Comparison of ENCODE assay signal across 8 cellular contexts in the genomic region with DNA sequence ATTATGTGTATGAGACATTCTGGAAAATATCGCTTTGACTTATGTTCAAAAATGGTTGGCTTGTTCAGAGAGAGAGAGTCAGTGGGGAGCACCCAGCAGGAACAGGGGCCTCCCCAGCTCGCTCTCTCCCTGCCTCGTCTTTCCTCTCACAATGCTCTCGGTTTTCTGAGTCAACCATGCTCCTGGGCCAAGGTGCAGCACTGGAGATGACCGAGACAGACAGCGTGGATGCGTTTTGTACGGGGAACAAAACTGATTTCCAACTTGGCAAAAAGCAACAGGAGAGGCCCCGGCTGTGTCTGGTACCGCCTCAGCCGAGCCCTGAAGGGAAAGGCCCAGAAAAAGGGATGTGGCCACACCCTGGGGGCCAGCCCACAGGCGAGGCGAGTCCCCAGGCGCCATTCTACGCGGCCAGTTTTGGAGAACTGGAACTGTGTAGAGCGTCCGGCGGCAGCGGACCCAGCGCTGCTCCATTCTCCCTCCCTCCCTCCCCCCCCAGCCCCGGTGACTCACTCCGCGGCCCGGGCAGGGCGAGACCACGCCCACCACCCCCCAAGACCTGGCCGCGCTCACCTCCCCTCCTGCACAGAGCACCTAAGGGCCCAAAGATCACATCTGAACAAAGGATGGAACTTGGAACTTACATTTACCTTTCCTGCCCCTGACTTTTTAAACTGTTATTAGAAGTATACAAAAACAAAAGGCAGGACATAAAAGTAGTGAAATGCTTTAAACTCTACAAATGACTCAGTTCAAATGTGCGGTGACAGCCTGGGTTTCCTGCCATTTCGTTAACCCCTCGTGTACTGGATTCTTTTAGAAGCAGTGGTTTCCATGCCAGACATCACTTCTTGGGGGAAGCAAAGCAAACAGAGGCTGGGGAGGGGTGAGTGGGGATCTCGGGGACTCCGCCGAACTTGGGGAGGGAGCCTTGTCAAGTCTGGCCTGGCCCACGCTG. TPM values are rescaled to one million over a fixed set of nuclear protein-coding genes. Genes with fewer than 3 reads are reported as not detected.
DNase-seq lines count a peak whose midpoint lies in the region; ATAC-seq and TF ChIP-seq lines count a peak whose summit lies in the region.

No MANE protein-coding gene starts in this region.

- ATAC-seq in aorta (ENCODE audit: low FRiP score) (peak; percentile 92), GM19324 (IDR thresholded peaks at IDR 0.05; ENCODE audit: low FRiP score, unreplicated experiment) (no peak)

- H3K9me3 ChIP-seq in aorta (ENCODE audit: control insufficient read depth, low read length): no peaks in the 10 kb centered on the region

- H3K9me3 Mint-ChIP-seq in HFFc6: no peaks in the 10 kb centered on the region
- peaks cover 5% of the 10 kb centered on the region for H3K9me3 Mint-ChIP-seq in glutamatergic neuron (ENCODE audit: unreplicated experiment)

- H3K4me3 Mint-ChIP-seq in HFFc6 (peak overlapping the region; percentile 84), glutamatergic neuron (ENCODE audit: unreplicated experiment) (peak overlapping the region; percentile 31)

- 5 to 7% methylated on average over 24 to 36 of the region's 36 CpGs for WGBS in aorta, 2 donors

- peak overlapping the region in 1 of 2 donors; percentile 35 for H3K4me3 ChIP-seq in aorta (ENCODE audit: low read length in 2 of 2)

- H3K27ac Mint-ChIP-seq in HFFc6 (peak overlapping the region; percentile 94), glutamatergic neuron (ENCODE audit: unreplicated experiment) (no peak overlapping the region)

- H3K36me3 ChIP-seq in aorta (ENCODE audit: control insufficient read depth in 1 of 2, insufficient read depth in 2 of 2, low read length in 1 of 2): no peaks in the 10 kb centered on the region

- DNase-seq in ELF-1 (ENCODE audit: low read depth, low spot score): peak; percentile 63
- DNase-seq in HFFc6: peak; percentile 82
- peak; percentile 93 for DNase-seq in NOMO-1 treated with dmso at 0.1 percent for 144 hours (lab: John Stamatoyannopoulos, UW; ENCODE audit: unreplicated experiment)
- peak; percentile 64 for DNase-seq in activated effector memory CD4-positive, alpha-beta T cell treated with Interleukin-2 at 50 U/mL for 16 hours
- no peak for DNase-seq in glutamatergic neuron
- DNase-seq in posterior vena cava (ENCODE audit: low spot score): peak; percentile 97
- DNase-seq in aorta: peak; percentile 94 to 95

- H3K4me1 Mint-ChIP-seq in HFFc6 (ENCODE audit: low read depth) (peaks cover 92% of the 10 kb centered on the region), glutamatergic neuron (ENCODE audit: low read depth, unreplicated experiment) (peaks cover 16% of the 10 kb centered on the region)

- intact Hi-C loops in posterior vena cava (cut with DNase I) (loop anchor here in 1 of 2 donors (5.0 kb wide), 1 partner anchor 408 kb away; no protein-coding TSS in a partner anchor), aorta (cut with DNase I) (loop anchor here in 1 of 2 donors (10.0 kb wide), 1 partner anchor 136 kb away; no protein-coding TSS in a partner anchor)

- H3K27me3 Mint-ChIP-seq in HFFc6 (ENCODE audit: insufficient read depth) (peaks cover 3% of the 10 kb centered on the region), glutamatergic neuron (ENCODE audit: unreplicated experiment) (peaks cover 2% of the 10 kb centered on the region)

- H3K4me1 ChIP-seq in aorta (ENCODE audit: control insufficient read depth in 1 of 2, insufficient read depth in 2 of 2, low read length in 2 of 2): peaks cover 0 to 14% of the 10 kb centered on the region in 2 donors

- peak overlapping the region; percentile 98 to 99 for H3K27ac ChIP-seq in aorta (ENCODE audit: low read depth in 1 of 2, low read length in 2 of 2)

- H3K36me3 Mint-ChIP-seq in HFFc6 (ENCODE audit: low read depth) (peaks cover 1% of the 10 kb centered on the region; the same call in 1 of the 2 replicates), glutamatergic neuron (ENCODE audit: unreplicated experiment) (no peaks in the 10 kb centered on the region)

- H3K27me3 ChIP-seq in aorta (ENCODE audit: control insufficient read depth in 1 of 2, insufficient read depth in 2 of 2, low read length in 1 of 2): no peaks in the 10 kb centered on the region

- no peak for TF ChIP-seq CTCF in HFFc6 (IDR thresholded peaks at IDR 0.05)
- no peak for TF ChIP-seq CTCF in glutamatergic neuron (IDR thresholded peaks at IDR 0.05; ENCODE audit: partially characterized antibody, unreplicated experiment)

RNA-seq across cellular contexts. Expression of gene ATP10A, which starts 12.7 kb away (rescaled TPM):
- 10 to 100 TPM; 31.0 to 39.5 (median 33.9) TPM for total RNA-seq in HFFc6 (2021; fragmentation: NEBNext Ultra II Directional; extraction: Animal tissue kit (Norgen Biotek cat#: 25700))
- not detected for total RNA-seq in glutamatergic neuron (ENCODE audit: unreplicated experiment)
- 10 to 100 TPM; 18.7 to 21.5 TPM for total RNA-seq in posterior vena cava
- total RNA-seq in aorta: 10 to 100 TPM; 19.9 to 55.0 TPM
- 10 to 100 TPM in 1 of 2 donors, 1 to 10 TPM in 1; 3.6 to 24.4 TPM for polyA plus RNA-seq in aorta

Comparison
In these comparisons a context has a peak if more than half of its experiments do, and no peak if none do; other contexts are left out.
1. RNA of gene ATP10A, which starts 12.7 kb away (total RNA-seq): 19.9 to 55.0 TPM in aorta, 31.0 to 39.5 TPM in HFFc6 and 18.7 to 21.5 TPM in posterior vena cava; not detected in glutamatergic neuron (single experiment); every median in the first group is over 10 times any median in the second.